ENCODE assay signal across 15 cellular contexts in genomic region chr4:57865264-57865663, GRCh38.
DNase-seq lines count a peak whose midpoint lies in the region; ATAC-seq and TF ChIP-seq lines count a peak whose summit lies in the region.
"Had no signal": no experiment of that assay in that cellular context is flagged by ENCODE, and none has a peak within 500 bp of the region (broad histone marks: within the 10 kb centered on the region; RNA-seq: fewer than 3 reads in every experiment).

No MANE protein-coding gene starts in this region.

- POLR2A ChIA-PET in MCF 10A (lab: Yijun Ruan, JAX): interaction anchor here (0.7 to 0.9 kb wide), 3 partner anchors 12 to 460 kb away, joined by 3 to 4 read pairs (median 3); no protein-coding TSS in a partner anchor

- no peak for TF ChIP-seq CTCF in MCF 10A (IDR thresholded peaks at IDR 0.05; ENCODE audit: unreplicated experiment)
- TF ChIP-seq CTCF in mammary epithelial cell (conservative IDR thresholded peaks at IDR 0.05 in 1 of 2, IDR thresholded peaks at IDR 0.05 in 1 of 2; ENCODE audit: extremely low read depth in 1 of 2, insufficient read depth in 1 of 2, low read depth in 1 of 2, low read length in 2 of 2): no peak
- TF ChIP-seq CTCF in GM23338 (conservative IDR thresholded peaks at IDR 0.05; ENCODE audit: low read depth in 2 of 2): no peak

- no peak overlapping the region for H3K9ac ChIP-seq in mammary epithelial cell (ENCODE audit: insufficient read depth, low read length)

- BruUV-seq in MCF 10A (replicated peaks; lab: Mats Ljungman, UMichigan) (no TSS peak), mammary epithelial cell (replicated peaks; lab: Mats Ljungman, UMichigan) (no TSS peak)

- H3K4me2 ChIP-seq in mammary epithelial cell (ENCODE audit: insufficient read depth, low read depth, low read length) (no peak overlapping the region), GM23338 (no peak overlapping the region)

- H3K9me3 ChIP-seq in mammary epithelial cell (replicated peaks; ENCODE audit: insufficient read depth, low read length): peaks cover 2% of the 10 kb centered on the region
- H3K9me3 ChIP-seq: esophagus squamous epithelium had no signal

- DNase-seq in MCF 10A (ENCODE audit: unreplicated experiment) (no peak), mammary epithelial cell (no peak), GM23338 (ENCODE audit: low spot score) (no peak), SHP77 treated with DMSO at 0.1 percent for 48 hours (lab: John Stamatoyannopoulos, UW) (no peak), hippocampal formation (lab: John Stamatoyannopoulos, UW) (no peak), NCI-H226 (no peak)
- no peak for DNase-seq in stimulated activated CD4-positive, alpha-beta T cell treated with anti-CD3 and anti-CD28 coated beads, Interleukin-4, amount 100 ng/mL, for 1 hour
- DNase-seq: activated CD8-positive, alpha-beta memory T cell treated with anti-CD3 and anti-CD28 coated beads, Interleukin-2, amount 10 ng/mL, durations not matched to agents 7 days and 5 days; activated naive CD8-positive, alpha-beta T cell treated with anti-CD3 and anti-CD28 coated beads, Interleukin-2, amount 10 ng/mL, durations not matched to agents 7 days and 5 days; esophagus squamous epithelium; Karpas-422; T1000 had no signal

- H3K27ac ChIP-seq in mammary epithelial cell (ENCODE audit: insufficient read depth, low read depth, low read length) (no peak overlapping the region), GM23338 (ENCODE audit: low read depth) (no peak overlapping the region)
- H3K27ac ChIP-seq: 22Rv1, esophagus squamous epithelium, RWPE1 had no signal

- no peaks in the 10 kb centered on the region for H3K36me3 ChIP-seq in mammary epithelial cell (ENCODE audit: insufficient read depth, low read length)
- no peaks in the 10 kb centered on the region for H3K36me3 ChIP-seq in GM23338 (ENCODE audit: insufficient read depth)
- H3K36me3 ChIP-seq: esophagus squamous epithelium had no signal

- H3K4me3 Mint-ChIP-seq in MCF 10A (ENCODE audit: unreplicated experiment): peak overlapping the region; percentile 37
- H3K4me3 Mint-ChIP-seq in GM23338: no peak overlapping the region
- H3K4me3 Mint-ChIP-seq: activated CD8-positive, alpha-beta memory T cell treated with anti-CD3 and anti-CD28 coated beads, Interleukin-2, amount 10 ng/mL, durations not matched to agents 7 days and 5 days; activated naive CD8-positive, alpha-beta T cell treated with anti-CD3 and anti-CD28 coated beads, Interleukin-2, amount 10 ng/mL, durations not matched to agents 7 days and 5 days had no signal

- no peak overlapping the region for H2AFZ ChIP-seq in mammary epithelial cell (ENCODE audit: low read depth, low read length)
- no peak overlapping the region for H2AFZ ChIP-seq in GM23338

- H3K4me3 ChIP-seq in mammary epithelial cell (replicated peaks in 1 of 3; ENCODE audit: insufficient read depth in 1 of 3, low read depth in 2 of 3, low read length in 3 of 3): no peak overlapping the region
- no peak overlapping the region for H3K4me3 ChIP-seq in GM23338
- H3K4me3 ChIP-seq: esophagus squamous epithelium had no signal

- H3K79me2 ChIP-seq in mammary epithelial cell (ENCODE audit: insufficient read depth, low read length): no peaks in the 10 kb centered on the region
- H3K79me2 ChIP-seq in GM23338 (replicated peaks; ENCODE audit: insufficient read depth): no peaks in the 10 kb centered on the region

- intact Hi-C loops in MCF 10A (cut with micrococcal nuclease): no loop called here
- intact Hi-C loops in mammary epithelial cell (cut with micrococcal nuclease): no loop called here

- H3K4me1 ChIP-seq in mammary epithelial cell (ENCODE audit: insufficient read depth, low read length): no peaks in the 10 kb centered on the region
- H3K4me1 ChIP-seq in GM23338 (ENCODE audit: insufficient read depth): no peaks in the 10 kb centered on the region
- H3K4me1 ChIP-seq: esophagus squamous epithelium had no signal

- H3K9me2 ChIP-seq in GM23338 (ENCODE audit: insufficient read depth): no peaks in the 10 kb centered on the region

- H3K9me3 Mint-ChIP-seq in MCF 10A (ENCODE audit: unreplicated experiment) (no peaks in the 10 kb centered on the region), GM23338 (no peaks in the 10 kb centered on the region)

- H3K4me1 Mint-ChIP-seq in MCF 10A (ENCODE audit: insufficient read depth, unreplicated experiment): peaks cover 10% of the 10 kb centered on the region
- H3K4me1 Mint-ChIP-seq in GM23338: no peaks in the 10 kb centered on the region
- H3K4me1 Mint-ChIP-seq: activated CD8-positive, alpha-beta memory T cell treated with anti-CD3 and anti-CD28 coated beads, Interleukin-2, amount 10 ng/mL, durations not matched to agents 7 days and 5 days; activated naive CD8-positive, alpha-beta T cell treated with anti-CD3 and anti-CD28 coated beads, Interleukin-2, amount 10 ng/mL, durations not matched to agents 7 days and 5 days had no signal

- H3K36me3 Mint-ChIP-seq in MCF 10A (ENCODE audit: insufficient read depth, unreplicated experiment): no peaks in the 10 kb centered on the region
- no peaks in the 10 kb centered on the region for H3K36me3 Mint-ChIP-seq in GM23338 (ENCODE audit: low read depth)
- H3K36me3 Mint-ChIP-seq: activated CD8-positive, alpha-beta memory T cell treated with anti-CD3 and anti-CD28 coated beads, Interleukin-2, amount 10 ng/mL, durations not matched to agents 7 days and 5 days; activated naive CD8-positive, alpha-beta T cell treated with anti-CD3 and anti-CD28 coated beads, Interleukin-2, amount 10 ng/mL, durations not matched to agents 7 days and 5 days had no signal

- ATAC-seq in GM23338 (no peak), HG03139 (IDR thresholded peaks at IDR 0.05; ENCODE audit: unreplicated experiment) (peak; percentile 86)
- ATAC-seq: activated CD8-positive, alpha-beta memory T cell treated with anti-CD3 and anti-CD28 coated beads, Interleukin-2, amount 10 ng/mL, durations not matched to agents 7 days and 5 days had no signal

- in situ Hi-C loops in mammary epithelial cell (cut with MboI; ENCODE audit: low sequenced_read_pairs in 2 of 2): no loop called here

- no peaks in the 10 kb centered on the region for H3F3A ChIP-seq in GM23338 (replicated peaks; ENCODE audit: low read depth)

- H3K27ac Mint-ChIP-seq in MCF 10A (ENCODE audit: low read depth, unreplicated experiment) (peak overlapping the region; percentile 72), GM23338 (peak overlapping the region; percentile 8; the same call in 1 of the 2 replicates)
- H3K27ac Mint-ChIP-seq: activated CD8-positive, alpha-beta memory T cell treated with anti-CD3 and anti-CD28 coated beads, Interleukin-2, amount 10 ng/mL, durations not matched to agents 7 days and 5 days; activated naive CD8-positive, alpha-beta T cell treated with anti-CD3 and anti-CD28 coated beads, Interleukin-2, amount 10 ng/mL, durations not matched to agents 7 days and 5 days had no signal

- 18% methylated on average over 1 of the region's 1 CpG for WGBS in mammary epithelial cell (ENCODE audit: low coverage, missing lambda C conversion rate)

- H4K20me1 ChIP-seq in mammary epithelial cell (ENCODE audit: insufficient read depth, low read length): no peaks in the 10 kb centered on the region
- H4K20me1 ChIP-seq in GM23338 (replicated peaks; ENCODE audit: insufficient read depth): no peaks in the 10 kb centered on the region

- H3K27me3 ChIP-seq in mammary epithelial cell (ENCODE audit: insufficient read depth, low read length) (no peaks in the 10 kb centered on the region), GM23338 (ENCODE audit: insufficient read depth) (no peaks in the 10 kb centered on the region)
- H3K27me3 ChIP-seq: esophagus squamous epithelium had no signal

- dilution Hi-C loops in mammary epithelial cell (cut with HindIII; ENCODE audit: low sequenced_read_pairs): no loop called here

- CTCF ChIA-PET in MCF 10A (lab: Yijun Ruan, JAX) (interaction anchor here (0.7 kb wide), 1 partner anchor 19 kb away, joined by 6 read pairs; no protein-coding TSS in a partner anchor), mammary epithelial cell (lab: Charles Lee; ENCODE audit: low non-redundant PET) (no interaction called here)

- H3K27me3 Mint-ChIP-seq in MCF 10A (ENCODE audit: insufficient read depth, unreplicated experiment): no peaks in the 10 kb centered on the region
- peaks cover under 1% of the 10 kb centered on the region for H3K27me3 Mint-ChIP-seq in GM23338 (ENCODE audit: insufficient read depth, low read depth, poor library complexity)
- H3K27me3 Mint-ChIP-seq: activated CD8-positive, alpha-beta memory T cell treated with anti-CD3 and anti-CD28 coated beads, Interleukin-2, amount 10 ng/mL, durations not matched to agents 7 days and 5 days; activated naive CD8-positive, alpha-beta T cell treated with anti-CD3 and anti-CD28 coated beads, Interleukin-2, amount 10 ng/mL, durations not matched to agents 7 days and 5 days had no signal

TF ChIP-seq in GM23338, 12 proteins besides CTCF, POLR2A, EP300 and RAD21 (continues in another document):
- TF ChIP-seq ZNF331 (CRISPR knock-in tag; IDR thresholded peaks at IDR 0.05; ENCODE audit: low read depth): no peak
- TF ChIP-seq JUNB (IDR thresholded peaks at IDR 0.05; ENCODE audit: unreplicated experiment): no peak
- TF ChIP-seq ZNF114 (CRISPR knock-in tag; IDR thresholded peaks at IDR 0.05): no peak
- no peak for TF ChIP-seq EZH2phosphoT487 (IDR thresholded peaks at IDR 0.05; ENCODE audit: unreplicated experiment)
- TF ChIP-seq ETS1 (IDR thresholded peaks at IDR 0.05): no peak
